ENCODE assay signal across 8 cellular contexts in genomic region chr19:12670159-12670928, GRCh38. TPM values are rescaled to one million over a fixed set of nuclear protein-coding genes. Genes with fewer than 3 reads are reported as not detected.
A peak's percentile ranks its signal among the peaks of the same experiment; 100 is the strongest.
DNase-seq lines count a peak whose midpoint lies in the region; ATAC-seq and TF ChIP-seq lines count a peak whose summit lies in the region.

No MANE protein-coding gene starts in this region.

- H3K27me3 ChIP-seq in upper lobe of right lung = no peaks in the 10 kb centered on the region

- no peaks in the 10 kb centered on the region for H3K27me3 Mint-ChIP-seq in activated naive CD4-positive, alpha-beta T cell treated with anti-CD3 and anti-CD28 coated beads, Interleukin-2, amount 10 ng/mL, durations not matched to agents 7 days and 5 days
- H3K27me3 Mint-ChIP-seq in brain = peaks cover 17% of the 10 kb centered on the region
- H3K27me3 Mint-ChIP-seq in memory B cell = no peaks in the 10 kb centered on the region

- no peaks in the 10 kb centered on the region for H3K9me3 Mint-ChIP-seq in activated naive CD4-positive, alpha-beta T cell treated with anti-CD3 and anti-CD28 coated beads, Interleukin-2, amount 10 ng/mL, durations not matched to agents 7 days and 5 days
- H3K9me3 Mint-ChIP-seq in brain (peaks cover 0 to 4% (median 0%) of the 10 kb centered on the region in 5 experiments), memory B cell (no peaks in the 10 kb centered on the region)

- peak overlapping the region; percentile 98 for H3K27ac ChIP-seq in upper lobe of right lung

- intact Hi-C loops in upper lobe of right lung (cut with DNase I) = loop anchor here (10.0 kb wide), 1 partner anchor 106 kb away; no protein-coding TSS in a partner anchor

- CTCF ChIA-PET in activated naive CD4-positive, alpha-beta T cell treated with anti-CD3 and anti-CD28 coated beads, Interleukin-2, amount 10 ng/mL, durations not matched to agents 7 days and 5 days (lab: Charles Lee) = interaction anchor here (0.6 to 6.4 kb wide), 5 partner anchors 10 to 106 kb away, joined by 3 to 35 read pairs (median 5); no protein-coding TSS in a partner anchor

- ATAC-seq in memory B cell (ENCODE audit: low read depth) (no peak), upper lobe of right lung (no peak), HG03460 (IDR thresholded peaks at IDR 0.05; ENCODE audit: unreplicated experiment) (no peak), HG03139 (IDR thresholded peaks at IDR 0.05; ENCODE audit: unreplicated experiment) (no peak)

- no peak for TF ChIP-seq CTCF in brain (conservative IDR thresholded peaks at IDR 0.05)
- TF ChIP-seq CTCF in upper lobe of right lung (IDR thresholded peaks at IDR 0.05) = no peak

- H3K36me3 ChIP-seq in upper lobe of right lung = peaks cover 32% of the 10 kb centered on the region

- H3K4me3 Mint-ChIP-seq in activated naive CD4-positive, alpha-beta T cell treated with anti-CD3 and anti-CD28 coated beads, Interleukin-2, amount 10 ng/mL, durations not matched to agents 7 days and 5 days = peak overlapping the region; percentile 82
- H3K4me3 Mint-ChIP-seq in brain = peak overlapping the region; percentile 98 to 100 (median 99)
- peak overlapping the region; percentile 91 for H3K4me3 Mint-ChIP-seq in memory B cell

- no peak for DNase-seq in activated naive CD4-positive, alpha-beta T cell treated with anti-CD3 and anti-CD28 coated beads, Interleukin-2, amount 10 ng/mL, durations not matched to agents 7 days and 5 days
- no peak for DNase-seq in activated naive CD4-positive, alpha-beta T cell treated with Interleukin-2 at 50 U/mL for 16 hours
- DNase-seq in memory B cell (ENCODE audit: low spot score in 2 of 2) (no peak), upper lobe of right lung (no peak), HuH-7.5 (ENCODE audit: low spot score) (no peak)

- H3K27ac Mint-ChIP-seq in activated naive CD4-positive, alpha-beta T cell treated with anti-CD3 and anti-CD28 coated beads, Interleukin-2, amount 10 ng/mL, durations not matched to agents 7 days and 5 days = peak overlapping the region; percentile 99
- peak overlapping the region; percentile 99 to 100 (median 100) for H3K27ac Mint-ChIP-seq in brain
- peak overlapping the region; percentile 100 for H3K27ac Mint-ChIP-seq in memory B cell

- H3K4me3 ChIP-seq in upper lobe of right lung = peak overlapping the region; percentile 92

- peaks cover 51% of the 10 kb centered on the region for H3K4me1 Mint-ChIP-seq in activated naive CD4-positive, alpha-beta T cell treated with anti-CD3 and anti-CD28 coated beads, Interleukin-2, amount 10 ng/mL, durations not matched to agents 7 days and 5 days
- H3K4me1 Mint-ChIP-seq in brain = peaks cover 61% of the 10 kb centered on the region
- H3K4me1 Mint-ChIP-seq in memory B cell = peaks cover 33% of the 10 kb centered on the region

- peaks cover 28% of the 10 kb centered on the region for H3K36me3 Mint-ChIP-seq in activated naive CD4-positive, alpha-beta T cell treated with anti-CD3 and anti-CD28 coated beads, Interleukin-2, amount 10 ng/mL, durations not matched to agents 7 days and 5 days
- H3K36me3 Mint-ChIP-seq in brain (peaks cover 29% of the 10 kb centered on the region), memory B cell (peaks cover 10% of the 10 kb centered on the region)

- H3K9me3 ChIP-seq in upper lobe of right lung = no peaks in the 10 kb centered on the region

- peaks cover 37% of the 10 kb centered on the region for H3K4me1 ChIP-seq in upper lobe of right lung

RNA-seq across cellular contexts. Expression of gene WDR83, which starts 3.7 kb away (rescaled TPM):
- 16.5 TPM for polyA plus RNA-seq in brain (ENCODE audit: insufficient read depth, low read depth, low replicate concordance)
- 10.9 TPM for total RNA-seq in upper lobe of right lung

RNA-seq across cellular contexts. Expression of gene MAN2B1, which starts 3.8 kb away (rescaled TPM):
- polyA plus RNA-seq in brain (ENCODE audit: insufficient read depth, low read depth, low replicate concordance) = 24.5 TPM
- total RNA-seq in upper lobe of right lung = 174 TPM

RNA-seq across cellular contexts. Expression of gene DHPS, which starts 11.3 kb away (rescaled TPM):
- 243 TPM for polyA plus RNA-seq in brain (ENCODE audit: insufficient read depth, low read depth, low replicate concordance)
- 70.5 TPM for total RNA-seq in upper lobe of right lung

RNA-seq across cellular contexts. Expression of gene GNG14, which starts 17.5 kb away (rescaled TPM):
- not detected for polyA plus RNA-seq in brain (ENCODE audit: insufficient read depth, low read depth, low replicate concordance)
- not detected for total RNA-seq in upper lobe of right lung

RNA-seq across cellular contexts. Expression of gene FBXW9, which starts 26.1 kb away (rescaled TPM):
- 10.7 TPM for polyA plus RNA-seq in brain (ENCODE audit: insufficient read depth, low read depth, low replicate concordance)
- 4.3 TPM for total RNA-seq in upper lobe of right lung
